In genomic region chr17:42581744-42582270, GRCh38 we compare ENCODE assay signal across 2 cellular contexts.
TF ChIP-seq lines count a peak whose summit lies in the region.

No MANE protein-coding gene starts in this region.

TF ChIP-seq in HEK293, 187 proteins besides CTCF, POLR2A, EP300 and RAD21:
- TF ChIP-seq ZBTB11 (tag by site-specific recombination; conservative IDR thresholded peaks at IDR 0.05; ENCODE audit: low read depth) (no peak), ZNF24 (tag by site-specific recombination; IDR thresholded peaks at IDR 0.05) (no peak), ZNF600 (tag by site-specific recombination; IDR thresholded peaks at IDR 0.05) (peak; percentile 48)

TF ChIP-seq in IMR-90, 13 proteins besides CTCF, POLR2A, EP300 and RAD21 (continued from another document):
- TF ChIP-seq MAFK (IDR thresholded peaks at IDR 0.05; ENCODE audit: low read depth, low read length) = no peak
- TF ChIP-seq FOS (IDR thresholded peaks at IDR 0.05; ENCODE audit: low read depth, low read length) = no peak
- TF ChIP-seq CEBPB (IDR thresholded peaks at IDR 0.05; ENCODE audit: low read depth, low read length) = no peak
- TF ChIP-seq ELK1 (IDR thresholded peaks at IDR 0.05; ENCODE audit: borderline replicate concordance, low read depth, low read length) = no peak
- no peak for TF ChIP-seq NFE2L2 (IDR thresholded peaks at IDR 0.05; ENCODE audit: low read depth, low read length)
- TF ChIP-seq RCOR1 (IDR thresholded peaks at IDR 0.05; ENCODE audit: insufficient replicate concordance, low read length) = no peak
- TF ChIP-seq MAZ (IDR thresholded peaks at IDR 0.05; ENCODE audit: borderline replicate concordance, low read depth, low read length) = no peak
- TF ChIP-seq RFX5 (IDR thresholded peaks at IDR 0.05; ENCODE audit: low read depth, low read length) = no peak
- no peak for TF ChIP-seq MXI1 (IDR thresholded peaks at IDR 0.05; ENCODE audit: borderline replicate concordance, low read depth, low read length)
TF ChIP-seq in IMR-90: peak in this region for 0.
